8 cellular contexts compared by ENCODE assay signal in the genomic region with DNA sequence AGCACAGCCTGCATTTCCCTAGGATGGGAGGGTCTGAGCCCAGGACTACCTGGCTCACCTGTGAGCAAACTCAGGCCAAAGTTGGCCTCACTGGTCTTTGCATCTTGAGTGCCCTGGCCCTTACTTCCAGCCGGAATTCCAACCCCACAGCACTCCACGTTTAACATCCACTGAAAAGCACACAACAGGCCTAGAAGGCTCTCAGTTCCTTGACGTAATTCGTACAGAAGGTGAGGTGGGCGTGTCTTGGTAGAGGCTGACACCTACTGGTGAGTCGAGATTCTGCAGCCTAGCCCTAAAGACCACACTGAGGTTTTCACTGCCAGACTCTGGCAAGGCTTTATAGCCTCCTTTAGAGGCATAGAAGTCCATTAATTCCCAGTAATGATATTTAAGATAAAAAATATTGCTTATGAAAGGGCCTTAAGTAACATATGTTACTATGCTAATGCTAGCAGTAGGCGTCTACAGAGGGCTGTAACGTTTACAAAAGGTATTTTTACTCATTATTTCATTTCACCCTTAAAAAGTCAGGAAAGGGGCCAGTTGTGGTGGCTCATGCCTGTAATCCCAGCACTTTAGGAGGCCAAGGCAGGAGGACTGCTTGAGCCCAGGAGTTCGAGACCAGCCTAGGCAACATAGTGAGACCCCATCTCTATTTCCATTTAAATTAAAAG.
A peak's percentile ranks its signal among the peaks of the same experiment; 100 is the strongest.
DNase-seq lines count a peak whose midpoint lies in the region; ATAC-seq and TF ChIP-seq lines count a peak whose summit lies in the region.

No MANE protein-coding gene starts in this region.

- no peak for TF ChIP-seq POLR2A in HCT116 (IDR thresholded peaks at IDR 0.05; ENCODE audit: borderline replicate concordance, extremely low read depth, insufficient read depth, insufficient read length)
- no peak for TF ChIP-seq POLR2A in Peyer's patch (IDR thresholded peaks at IDR 0.05)
- no peak for TF ChIP-seq POLR2A in suprapubic skin (IDR thresholded peaks at IDR 0.05)

- H3K9ac ChIP-seq in HCT116 (ENCODE audit: low read length): no peak overlapping the region

- peaks cover 3 to 13% of the 10 kb centered on the region in 2 experiments; a peak in 3 of 4 replicates for H3K4me1 ChIP-seq in HCT116 (ENCODE audit: control insufficient read depth in 1 of 2, insufficient read depth in 2 of 2, low read length in 2 of 2)
- H3K4me1 ChIP-seq in Peyer's patch: peaks cover 0 to 15% (median 7%) of the 10 kb centered on the region in 4 donors
- peaks cover 19% of the 10 kb centered on the region for H3K4me1 ChIP-seq in suprapubic skin

- RAD21 ChIA-PET in HCT116 (lab: Charles Lee; ENCODE audit: low non-redundant PET in 1 of 2, low total read pairs in 2 of 2, uncharacterized antibody in 2 of 2, unreplicated experiment in 2 of 2): no interaction called here

- intact Hi-C loops in HCT116 (cut with micrococcal nuclease) (no loop called here), sciatic nerve (cut with DNase I) (no loop called here)

- H3K4me2 ChIP-seq in HCT116 (ENCODE audit: low read length): no peak overlapping the region

- peak; percentile 72 for TF ChIP-seq RAD21 in HCT116 (IDR thresholded peaks at IDR 0.05; ENCODE audit: low read depth)

- H3K36me3 ChIP-seq in HCT116 (ENCODE audit: control insufficient read depth in 1 of 2, insufficient read depth in 2 of 2, low read length in 2 of 2) (no peaks in the 10 kb centered on the region), Peyer's patch (no peaks in the 10 kb centered on the region), suprapubic skin (no peaks in the 10 kb centered on the region)

- H3K9me3 ChIP-seq in HCT116 (ENCODE audit: control insufficient read depth in 1 of 2, insufficient read depth in 1 of 2, low read depth in 1 of 2, low read length in 2 of 2) (peaks cover 4 to 10% of the 10 kb centered on the region in 2 experiments; a peak in 3 of 4 replicates), Peyer's patch (no peaks in the 10 kb centered on the region), suprapubic skin (peaks cover 3% of the 10 kb centered on the region)

- H4K20me1 ChIP-seq in HCT116 (ENCODE audit: insufficient read depth): no peaks in the 10 kb centered on the region

- no peak overlapping the region for H3K27ac Mint-ChIP-seq in activated T-cell treated with anti-CD3 and anti-CD28 coated beads, Interleukin-2, amount 50 U/mL, for 72 hours

- POLR2A ChIA-PET in HCT116 (lab: Charles Lee): no interaction called here

- no peak overlapping the region for H3K4me3 Mint-ChIP-seq in activated T-cell treated with anti-CD3 and anti-CD28 coated beads, Interleukin-2, amount 50 U/mL, for 72 hours

- H3K27me3 Mint-ChIP-seq in activated T-cell treated with anti-CD3 and anti-CD28 coated beads, Interleukin-2, amount 50 U/mL, for 72 hours (ENCODE audit: low read depth): peaks cover 5% of the 10 kb centered on the region

- H3K27ac ChIP-seq in HCT116 (ENCODE audit: low read depth, low read length) (no peak overlapping the region), Peyer's patch (no peak overlapping the region), suprapubic skin (no peak overlapping the region)

- peak; percentile 78 for DNase-seq in CMK (ENCODE audit: low read depth)
- DNase-seq in HCT116 (ENCODE audit: low read depth, low spot score): peak; percentile 54
- peak in 2 of 3 donors; percentile 62 to 78 for DNase-seq in Peyer's patch
- DNase-seq in activated T-cell treated with anti-CD3 and anti-CD28 coated beads, Interleukin-2, amount 50 U/mL, for 72 hours: peak; percentile 74 to 75
- peak; percentile 37 to 76 for DNase-seq in foreskin fibroblast
- no peak for DNase-seq in sciatic nerve (ENCODE audit: low spot score)
- no peak for DNase-seq in GOT3 (lab: John Stamatoyannopoulos, UW)
- DNase-seq in suprapubic skin (ENCODE audit: low spot score in 2 of 2): no peak

- H3K79me2 ChIP-seq in HCT116 (ENCODE audit: insufficient read depth, low read length): peaks cover 5% of the 10 kb centered on the region; the same call in 1 of the 2 replicates

- H3K9me3 Mint-ChIP-seq in activated T-cell treated with anti-CD3 and anti-CD28 coated beads, Interleukin-2, amount 50 U/mL, for 72 hours: peaks cover 0 to 2% of the 10 kb centered on the region in 2 donors

- no peaks in the 10 kb centered on the region for H3K36me3 Mint-ChIP-seq in activated T-cell treated with anti-CD3 and anti-CD28 coated beads, Interleukin-2, amount 50 U/mL, for 72 hours (ENCODE audit: insufficient read depth in 2 of 2)

- H3K27me3 ChIP-seq in HCT116 (ENCODE audit: insufficient read depth, low read length): no peaks in the 10 kb centered on the region
- no peaks in the 10 kb centered on the region for H3K27me3 ChIP-seq in Peyer's patch
- no peaks in the 10 kb centered on the region for H3K27me3 ChIP-seq in suprapubic skin

- H3K9me2 ChIP-seq in HCT116 (ENCODE audit: insufficient read depth): no peaks in the 10 kb centered on the region

- BruUV-seq in HCT116 (replicated peaks; lab: Mats Ljungman, UMichigan): no TSS peak

- TF ChIP-seq EP300 in suprapubic skin (IDR thresholded peaks at IDR 0.05): no peak

- H3K4me1 Mint-ChIP-seq in activated T-cell treated with anti-CD3 and anti-CD28 coated beads, Interleukin-2, amount 50 U/mL, for 72 hours (ENCODE audit: low read depth): no peaks in the 10 kb centered on the region

- TF ChIP-seq CTCF in HCT116 (IDR thresholded peaks at IDR 0.05 in 2 of 3, conservative IDR thresholded peaks at IDR 0.05 in 1 of 3; ENCODE audit: borderline replicate concordance in 1 of 3, insufficient read depth in 1 of 3, low read depth in 2 of 3, low read length in 2 of 3) (peak in 2 of 3 experiments; percentile 81 to 82; a peak in 4 of 6 replicates), Peyer's patch (IDR thresholded peaks at IDR 0.05) (peak; percentile 71 to 79 (median 76)), foreskin fibroblast (IDR thresholded peaks at IDR 0.05; ENCODE audit: low read depth, low read length) (peak; percentile 75), suprapubic skin (IDR thresholded peaks at IDR 0.05) (peak in 1 of 2 donors; percentile 57)

- CTCF ChIA-PET in HCT116 (lab: Charles Lee): no interaction called here

- ATAC-seq in HCT116 (peak; percentile 43), sciatic nerve (peak; percentile 41)
- ATAC-seq in activated T-cell treated with anti-CD3 and anti-CD28 coated beads, Interleukin-2, amount 50 U/mL, for 72 hours (replicated peaks in 1 of 2): peak; percentile 80 to 85

- H2AFZ ChIP-seq in HCT116 (ENCODE audit: low read depth, low read length, poor library complexity, severe bottlenecking): no peak overlapping the region

- 72% methylated on average over 9 of the region's 9 CpGs for WGBS in suprapubic skin

- H3K4me3 ChIP-seq in HCT116 (replicated peaks in 1 of 2; ENCODE audit: low read depth in 1 of 2, low read length in 2 of 2) (no peak overlapping the region), Peyer's patch (no peak overlapping the region), foreskin fibroblast (ENCODE audit: low read depth in 1 of 2, low read length in 2 of 2) (no peak overlapping the region), suprapubic skin (no peak overlapping the region)

TF ChIP-seq in HCT116, 20 proteins besides CTCF, POLR2A, EP300 and RAD21:
- no peak for TF ChIP-seq SRF (IDR thresholded peaks at IDR 0.05; ENCODE audit: low read depth)
- TF ChIP-seq CBX3 (IDR thresholded peaks at IDR 0.05; ENCODE audit: low read depth): peak; percentile 85

Comparison
In these comparisons a context has a peak if more than half of its experiments do, and no peak if none do; other contexts are left out.
1. DNase-seq: peak in CMK (single experiment), HCT116 (single experiment), Peyer's patch (2 of 3), activated T-cell treated with anti-CD3 and anti-CD28 coated beads, Interleukin-2, amount 50 U/mL, for 72 hours (2 of 2) and foreskin fibroblast (2 of 2); none in sciatic nerve (single experiment), GOT3 (single experiment) and suprapubic skin (0 of 2).
2. Peak in every context shown above with its lines, with median percentiles within 50 percentile points of each other: ATAC-seq.